Comparison of ENCODE assay signal across 14 cellular contexts in genomic region chr1:203135636-203136305, GRCh38. TPM values are rescaled to one million over a fixed set of nuclear protein-coding genes. Genes with fewer than 3 reads are reported as not detected.
A peak's percentile ranks its signal among the peaks of the same experiment; 100 is the strongest.
DNase-seq lines count a peak whose midpoint lies in the region; ATAC-seq, FAIRE-seq and TF ChIP-seq lines count a peak whose summit lies in the region.
"Had no signal": no experiment of that assay in that cellular context is flagged by ENCODE, and none has a peak within 500 bp of the region (broad histone marks: within the 10 kb centered on the region; RNA-seq: fewer than 3 reads in every experiment).

No MANE protein-coding gene starts in this region.

- FAIRE-seq in GM12892 (lab: Jason Lieb, UNC) = peak; percentile 54

- CTCF ChIA-PET in HEK293T (lab: Yijun Ruan, JAX) = no interaction called here

- no peak for ATAC-seq in HG02885 (IDR thresholded peaks at IDR 0.05; ENCODE audit: poor library complexity, unreplicated experiment)

- POLR2A ChIA-PET in HEK293T (lab: Yijun Ruan, JAX) = no interaction called here

- peak; percentile 74 for DNase-seq in A172 (ENCODE audit: low spot score)
- DNase-seq in GM12892 (ENCODE audit: insufficient read length) = no peak
- DNase-seq in SKM-1 (lab: John Stamatoyannopoulos, UW; ENCODE audit: unreplicated experiment) = peak; percentile 55
- peak; percentile 73 for DNase-seq in glomerular visceral epithelial cell (ENCODE audit: extremely low spot score)
- DNase-seq in HEK293T (ENCODE audit: extremely low spot score) = no peak
- no peak for DNase-seq in midbrain (lab: John Stamatoyannopoulos, UW)
- DNase-seq in amniotic stem cell (lab: John Stamatoyannopoulos, UW) = no peak
- DNase-seq: brain microvascular endothelial cell, IMR-90, NCI-H2081 treated with DMSO at 0.1 percent for 48 hours, nephron progenitor cell, uterus had no signal

- no peak for TF ChIP-seq POLR2A in GM12892 (IDR thresholded peaks at IDR 0.05; ENCODE audit: low read depth, low read length)

TF ChIP-seq in HEK293T, 16 proteins besides CTCF, POLR2A, EP300 and RAD21:
- no peak for TF ChIP-seq FOXM1 (IDR thresholded peaks at IDR 0.05; ENCODE audit: borderline replicate concordance)
- no peak for TF ChIP-seq ZNF384 (IDR thresholded peaks at IDR 0.05)
- no peak for TF ChIP-seq FOXK2 (IDR thresholded peaks at IDR 0.05)
- no peak for TF ChIP-seq TARDBP (IDR thresholded peaks at IDR 0.05)
- TF ChIP-seq L3MBTL2 (conservative IDR thresholded peaks at IDR 0.05) = no peak
- no peak for TF ChIP-seq SP1 (IDR thresholded peaks at IDR 0.05)
- no peak for TF ChIP-seq FOXA1 (IDR thresholded peaks at IDR 0.05)
- no peak for TF ChIP-seq HDGF (IDR thresholded peaks at IDR 0.05; ENCODE audit: borderline replicate concordance)
- no peak for TF ChIP-seq ARNT (IDR thresholded peaks at IDR 0.05)
- TF ChIP-seq NFRKB (IDR thresholded peaks at IDR 0.05) = no peak
- no peak for TF ChIP-seq CTBP1 (IDR thresholded peaks at IDR 0.05; ENCODE audit: borderline replicate concordance)
- TF ChIP-seq BHLHE40 (IDR thresholded peaks at IDR 0.05; ENCODE audit: borderline replicate concordance) = no peak
- no peak for TF ChIP-seq SUZ12 (IDR thresholded peaks at IDR 0.05)
- TF ChIP-seq ELF4 (IDR thresholded peaks at IDR 0.05) = no peak
- TF ChIP-seq LEF1 (IDR thresholded peaks at IDR 0.05; ENCODE audit: borderline replicate concordance) = no peak
- TF ChIP-seq PKNOX1 (IDR thresholded peaks at IDR 0.05) = no peak

RNA-seq across cellular contexts. Expression of gene ADORA1, which starts 8.2 kb away (rescaled TPM):
- total RNA-seq in A172 (2014; rRNA removed; shearing (Covaris generic)) = 21.1 and 30.6 TPM in 2 replicates
- not detected for polyA plus RNA-seq in GM12892 (2012; ENCODE audit: missing spikeins)

RNA-seq across cellular contexts. Expression of gene MYBPH, which starts 39.9 kb away (rescaled TPM):
- 0.36 and 0.38 TPM in 2 replicates for total RNA-seq in A172 (2014; rRNA removed; shearing (Covaris generic))
- polyA plus RNA-seq in GM12892 (2012; ENCODE audit: missing spikeins) = not detected
- total RNA-seq: epithelial cell of proximal tubule, IMR-90 had no signal
- polyA plus RNA-seq: IMR-90 had no signal

RNA-seq across cellular contexts. Expression of gene MYOG, which starts 50.0 kb away (rescaled TPM):
- total RNA-seq in A172 (2014; rRNA removed; shearing (Covaris generic)) = not detected in 2 replicates
- polyA plus RNA-seq in GM12892 (2012; ENCODE audit: missing spikeins) = not detected
- total RNA-seq: epithelial cell of proximal tubule, IMR-90, uterus had no signal
- polyA plus RNA-seq: IMR-90 had no signal

RNA-seq across cellular contexts. Expression of gene CHI3L1, which starts 50.7 kb away (rescaled TPM):
- 0.24 and 3.3 TPM in 2 replicates for total RNA-seq in A172 (2014; rRNA removed; shearing (Covaris generic))
- polyA plus RNA-seq in GM12892 (2012; ENCODE audit: missing spikeins) = 2.9 TPM
- total RNA-seq: IMR-90 had no signal

Comparison
In these comparisons a context has a peak if more than half of its experiments do, and no peak if none do; other contexts are left out.
1. DNase-seq: peak in A172 (single experiment), SKM-1 (single experiment) and glomerular visceral epithelial cell (single experiment); none in GM12892 (single experiment), HEK293T (single experiment), midbrain (single experiment) and amniotic stem cell (single experiment).